In genomic region chr12:75706786-75707605, GRCh38 we compare ENCODE assay signal across 10 cellular contexts.
DNase-seq lines count a peak whose midpoint lies in the region; ATAC-seq and TF ChIP-seq lines count a peak whose summit lies in the region.
"Had no signal": no experiment of that assay in that cellular context is flagged by ENCODE, and none has a peak within 500 bp of the region (broad histone marks: within the 10 kb centered on the region; RNA-seq: fewer than 3 reads in every experiment).

No MANE protein-coding gene starts in this region.

- peak overlapping the region; percentile 39; the same call in 1 of the 2 replicates for H3K27ac Mint-ChIP-seq in WTC11
- H3K27ac Mint-ChIP-seq: activated naive CD4-positive, alpha-beta T cell treated with anti-CD3 and anti-CD28 coated beads, Interleukin-2, amount 50 U/mL, for 24 hours; stimulated activated naive CD8-positive, alpha-beta T cell treated with anti-CD3 and anti-CD28 coated beads, Interleukin-15, Interleukin-2, amounts not matched to agents 100 ng/mL and 50 ng/mL, for 24 hours had no signal

- no peak overlapping the region for H3K4me3 Mint-ChIP-seq in WTC11
- H3K4me3 Mint-ChIP-seq: activated naive CD4-positive, alpha-beta T cell treated with anti-CD3 and anti-CD28 coated beads, Interleukin-2, amount 50 U/mL, for 24 hours; stimulated activated naive CD8-positive, alpha-beta T cell treated with anti-CD3 and anti-CD28 coated beads, Interleukin-15, Interleukin-2, amounts not matched to agents 100 ng/mL and 50 ng/mL, for 24 hours had no signal

- DNase-seq in WTC11 (ENCODE audit: low spot score) (no peak), iris pigment epithelial cell (ENCODE audit: low read depth) (peak; percentile 73), activated gamma-delta T cell treated with Interleukin-2 at 50 U/mL for 16 hours (no peak)

- H3K4me3 ChIP-seq in ACC112 (ENCODE audit: low read depth, low read length), result peak overlapping the region; percentile 39

- ATAC-seq in HG02885 (IDR thresholded peaks at IDR 0.05; ENCODE audit: poor library complexity, unreplicated experiment), result peak; percentile 81
- ATAC-seq in WTC11, result no peak
- ATAC-seq in GM19467 (IDR thresholded peaks at IDR 0.05; ENCODE audit: unreplicated experiment), result no peak
- ATAC-seq in GM19328 (IDR thresholded peaks at IDR 0.05; ENCODE audit: unreplicated experiment), result no peak
- ATAC-seq in HG03565 (IDR thresholded peaks at IDR 0.05; ENCODE audit: unreplicated experiment), result no peak

- POLR2A ChIA-PET in WTC11 (lab: Charles Lee), result no interaction called here

- peaks cover 73% of the 10 kb centered on the region for H3K4me1 Mint-ChIP-seq in WTC11

- peaks cover 3% of the 10 kb centered on the region; the same call in 1 of the 2 replicates for H3K9me3 Mint-ChIP-seq in WTC11
- H3K9me3 Mint-ChIP-seq: activated naive CD4-positive, alpha-beta T cell treated with anti-CD3 and anti-CD28 coated beads, Interleukin-2, amount 50 U/mL, for 24 hours; stimulated activated naive CD8-positive, alpha-beta T cell treated with anti-CD3 and anti-CD28 coated beads, Interleukin-15, Interleukin-2, amounts not matched to agents 100 ng/mL and 50 ng/mL, for 24 hours had no signal

- no peak for TF ChIP-seq CTCF in WTC11 (IDR thresholded peaks at IDR 0.05)

- peak overlapping the region; percentile 95 for H3K27ac ChIP-seq in ACC112 (ENCODE audit: low read depth, low read length)

- H3K36me3 ChIP-seq in ACC112 (ENCODE audit: insufficient read depth, low read length), result no peaks in the 10 kb centered on the region

- no peaks in the 10 kb centered on the region for H3K36me3 Mint-ChIP-seq in WTC11
- H3K36me3 Mint-ChIP-seq: activated naive CD4-positive, alpha-beta T cell treated with anti-CD3 and anti-CD28 coated beads, Interleukin-2, amount 50 U/mL, for 24 hours had no signal

- no peaks in the 10 kb centered on the region for H3K27me3 ChIP-seq in ACC112 (ENCODE audit: insufficient read depth, low read length)

- H2AFZ ChIP-seq in ACC112 (ENCODE audit: low read length, unreplicated experiment), result peak overlapping the region; percentile 52

- CTCF ChIA-PET in WTC11 (lab: Charles Lee), result no interaction called here

- no peaks in the 10 kb centered on the region for H3K27me3 Mint-ChIP-seq in WTC11 (ENCODE audit: low read depth)
- H3K27me3 Mint-ChIP-seq: activated naive CD4-positive, alpha-beta T cell treated with anti-CD3 and anti-CD28 coated beads, Interleukin-2, amount 50 U/mL, for 24 hours had no signal

- H3K79me2 ChIP-seq in ACC112 (ENCODE audit: control insufficient read depth, insufficient read depth, low read length, unreplicated experiment), result no peaks in the 10 kb centered on the region

- peaks cover 33% of the 10 kb centered on the region for H3K4me1 ChIP-seq in ACC112 (ENCODE audit: control insufficient read depth, insufficient read depth, low read length, unreplicated experiment)

TF ChIP-seq in WTC11, 78 proteins besides CTCF, POLR2A, EP300 and RAD21:
- TF ChIP-seq ZNF121 (CRISPR knock-in tag; IDR thresholded peaks at IDR 0.05), result peak; percentile 55; the same call in 1 of the 2 replicates
- TF ChIP-seq FOXP1 (CRISPR knock-in tag; IDR thresholded peaks at IDR 0.05; ENCODE audit: borderline replicate concordance), result no peak
